In genomic region chr12:351197-351596, GRCh38 we compare ENCODE assay signal across 5 cellular contexts. TPM values are rescaled to one million over a fixed set of nuclear protein-coding genes. Genes with fewer than 3 reads are reported as not detected.
DNase-seq lines count a peak whose midpoint lies in the region; ATAC-seq, FAIRE-seq and TF ChIP-seq lines count a peak whose summit lies in the region.
"Not testable (repeated sequence)": the region's sequence is repeated elsewhere in the genome, so short reads cannot be mapped to it uniquely, and the experiment has no call there.

No MANE protein-coding gene starts in this region.

- not testable (repeated sequence) for H4K20me1 ChIP-seq in K562 (replicated peaks; ENCODE audit: control insufficient read depth, insufficient read depth, low read length)

- not testable (repeated sequence) for TF ChIP-seq CTCF in A549 (IDR thresholded peaks at IDR 0.05); HEK293 (tag by site-specific recombination; IDR thresholded peaks at IDR 0.05); K562 (IDR thresholded peaks at IDR 0.05 in 2 of 3, conservative IDR thresholded peaks at IDR 0.05 in 1 of 3; ENCODE audit: insufficient read depth in 2 of 3, low read depth in 1 of 3, low read length in 3 of 3); endothelial cell (IDR thresholded peaks at IDR 0.05; ENCODE audit: unreplicated experiment)

- BruUV-seq in K562 (replicated peaks; lab: Mats Ljungman, UMichigan), result not testable (repeated sequence)

- H3K9ac ChIP-seq in K562 (ENCODE audit: insufficient read depth in 1 of 2, low read depth in 2 of 2, low read length in 2 of 2), result not testable (repeated sequence)

- H3K27me3 Mint-ChIP-seq in endothelial cell (ENCODE audit: unreplicated experiment), result not testable (repeated sequence)

- not testable (repeated sequence) for H3K79me2 ChIP-seq in K562 (ENCODE audit: control insufficient read depth, insufficient read depth, low read length)

- peaks cover 61 to 66% of the 10 kb centered on the region in 2 experiments for H3K36me3 ChIP-seq in HEK293 (ENCODE audit: control insufficient read depth in 2 of 2, insufficient read depth in 1 of 2, low read length in 2 of 2)
- H3K36me3 ChIP-seq in K562 (ENCODE audit: control insufficient read depth, insufficient read depth, low read length), result peaks cover 37% of the 10 kb centered on the region; the same call in 2 of the 3 replicates

- WGBS in A549 (ENCODE audit: missing lambda C conversion rate), result 95% methylated on average over 4 of the region's 4 CpGs
- 96% methylated on average over 4 of the region's 4 CpGs for WGBS in K562 (ENCODE audit: insufficient coverage, low coverage, missing lambda C conversion rate)

- H3K4me3 Mint-ChIP-seq in endothelial cell (ENCODE audit: unreplicated experiment), result not testable (repeated sequence)

- not testable (repeated sequence) for H3K27me3 ChIP-seq in K562 (ENCODE audit: control insufficient read depth in 2 of 2, insufficient read depth in 2 of 2, low read length in 2 of 2)

- CTCF ChIA-PET in A549 (lab: Yijun Ruan, JAX); K562 (lab: Yijun Ruan, JAX; ENCODE audit: low intra/inter-chr PET ratio): not testable (repeated sequence)
- CTCF ChIA-PET in HEK293 (lab: Yijun Ruan, JAX), result interaction anchor here (0.5 to 0.7 kb wide), 2 partner anchors 8 to 1145 kb away, joined by 3 to 4 read pairs; no protein-coding TSS in a partner anchor

- in situ Hi-C loops in K562 (cut with MboI), result not testable (repeated sequence)

- not testable (repeated sequence) for TF ChIP-seq EP300 in A549 (IDR thresholded peaks at IDR 0.05); K562 (IDR thresholded peaks at IDR 0.05; ENCODE audit: low read length)

- POLR2A ChIA-PET in A549 (lab: Yijun Ruan, JAX), result not testable (repeated sequence)
- POLR2A ChIA-PET in HEK293 (lab: Yijun Ruan, JAX), result interaction anchor here (0.7 kb wide), 2 partner anchors 8 to 137 kb away, joined by 5 to 8 read pairs; partner anchors contain the start of gene SLC6A12
- POLR2A ChIA-PET in K562 (lab: Yijun Ruan, JAX), result interaction anchor here (0.6 kb wide), 1 partner anchor 35 kb away, joined by 4 read pairs; no protein-coding TSS in a partner anchor

- TF ChIP-seq RAD21 in A549 (conservative IDR thresholded peaks at IDR 0.05 in 1 of 2, IDR thresholded peaks at IDR 0.05 in 1 of 2); K562 (CRISPR knock-in tag; conservative IDR thresholded peaks at IDR 0.05 in 1 of 2, IDR thresholded peaks at IDR 0.05 in 1 of 2): not testable (repeated sequence)

- DNase-seq in A549 (ENCODE audit: low read depth in 1 of 2, low spot score in 1 of 2); K562 (ENCODE audit: extremely low read depth in 1 of 4, low spot score in 3 of 4); endothelial cell (ENCODE audit: low spot score): not testable (repeated sequence)

- peak overlapping the region; percentile 65 for H3K27ac Mint-ChIP-seq in endothelial cell (ENCODE audit: unreplicated experiment)

- not testable (repeated sequence) for H3K4me1 Mint-ChIP-seq in endothelial cell (ENCODE audit: unreplicated experiment)

- intact Hi-C loops in K562 (cut with micrococcal nuclease), result not testable (repeated sequence)

- not testable (repeated sequence) for H2AFZ ChIP-seq in K562 (ENCODE audit: low read depth, low read length)

- not testable (repeated sequence) for H3K4me3 ChIP-seq in A549; HEK293 (ENCODE audit: low read depth, low read length); K562

- not testable (repeated sequence) for FAIRE-seq in A549 (lab: Jason Lieb, UNC); K562 (lab: Jason Lieb, UNC)

- H3K4me1 ChIP-seq in A549; HEK293 (ENCODE audit: control insufficient read depth, insufficient read depth, low read length); K562 (replicated peaks in 1 of 2; ENCODE audit: control insufficient read depth in 2 of 2, insufficient read depth in 2 of 2, low read length in 2 of 2): not testable (repeated sequence)

- not testable (repeated sequence) for H3K9me1 ChIP-seq in K562 (ENCODE audit: control insufficient read depth, insufficient read depth, low read length)

- not testable (repeated sequence) for TF ChIP-seq POLR2A in A549 (IDR thresholded peaks at IDR 0.05; ENCODE audit: low read length); K562 (conservative IDR thresholded peaks at IDR 0.05)

- not testable (repeated sequence) for H3K4me2 ChIP-seq in A549; K562 (ENCODE audit: insufficient read depth, low read length)

- H3K27ac ChIP-seq in A549; HEK293 (ENCODE audit: extremely low read depth, low read depth, low read length); K562 (ENCODE audit: extremely low read depth, low read depth, low read length): not testable (repeated sequence)

- not testable (repeated sequence) for H3K9me3 ChIP-seq in A549; HEK293 (ENCODE audit: control insufficient read depth, insufficient read depth, low read depth, low read length); K562 (replicated peaks; ENCODE audit: control insufficient read depth, insufficient read depth, low read depth, low read length)

- not testable (repeated sequence) for ATAC-seq in A549, SK-N-SH treated with all-trans-retinoic acid at 6 μM for 48 hours, K562

- H3K9me3 Mint-ChIP-seq in endothelial cell (ENCODE audit: unreplicated experiment), result not testable (repeated sequence)

- peaks cover 42% of the 10 kb centered on the region for H3K36me3 Mint-ChIP-seq in endothelial cell (ENCODE audit: low read depth, unreplicated experiment)

TF ChIP-seq in SK-N-SH treated with all-trans-retinoic acid at 6 μM for 48 hours, 23 proteins besides CTCF, POLR2A, EP300 and RAD21:
- 0 out of 2 replicates have a peak, but pooled peaks have one; percentile 37 for TF ChIP-seq ZNF8 (CRISPR knock-in tag; IDR thresholded peaks at IDR 0.05)

TF ChIP-seq in K562, 482 proteins besides CTCF, POLR2A, EP300 and RAD21:
- peak; percentile 48 for TF ChIP-seq ZNF146 (CRISPR knock-in tag; IDR thresholded peaks at IDR 0.05; ENCODE audit: unreplicated experiment)

RNA-seq across cellular contexts. Expression of gene KDM5A, which starts 37.9 kb away (rescaled TPM):
- polyA plus RNA-seq in A549 (2011; rRNA removed) (42.6 and 45.0 TPM in 2 replicates), A549 (2017; fragmentation: RNase III; extraction: RNeasy Plus Mini Kit Qiagen cat#74134 plus additional on column Dnase treatment) (17.5 to 22.5 TPM (median 18.8 TPM) in 3 replicates), K562 (2011; rRNA removed) (12.1 and 13.1 TPM in 2 replicates), K562 (2014; fragmentation: Illumina TruSeq; extraction: Trizol) (10.8 and 11.2 TPM in 2 replicates), K562 (2014; fragmentation: Nextera tagmentation; extraction: Ambion mirVana) (1 to 10 TPM; 5.5 to 6.0 TPM), K562 (2014; rRNA removed) (4.7 and 7.2 TPM in 2 replicates)
- 6.4 and 9.4 TPM in 2 replicates for polyA plus RNA-seq in A549 (2012; cell fraction: cytosol; rRNA removed)
- polyA plus RNA-seq in A549 (2012; cell fraction: nucleus; rRNA removed), result 8.3 and 11.8 TPM in 2 replicates
- 135 and 136 TPM in 2 replicates for polyA minus RNA-seq in A549 (2011; rRNA and poly(A)+ RNA removed)
- total RNA-seq in K562 (2011; cell fraction: chromatin; rRNA removed; ENCODE audit: low replicate concordance), result 51.3 and 94.3 TPM in 2 replicates
- 27.3 and 35.1 TPM in 2 replicates for total RNA-seq in K562 (2011; cell fraction: nucleolus; rRNA removed)
- total RNA-seq in K562 (2011; cell fraction: nucleoplasm; rRNA removed), result 41.6 and 54.0 TPM in 2 replicates
- total RNA-seq in K562 (2014; rRNA removed) (12.5 and 18.2 TPM in 2 replicates), K562 (2014; rRNA removed; fragmentation: Illumina TruSeq; extraction: Trizol) (21.3 and 24.5 TPM in 2 replicates), K562 (2015; rRNA removed; fragmentation: Illumina TruSeq; extraction: Trizol) (19.6 and 22.7 TPM in 2 replicates), K562 (2021) (30.5 and 35.1 TPM in 2 replicates), endothelial cell (ENCODE audit: unreplicated experiment) (86.3 TPM)
- 8.8 and 9.6 TPM in 2 replicates for polyA plus RNA-seq in K562 (2011; cell fraction: cytosol; rRNA removed)
- polyA plus RNA-seq in K562 (2011; cell fraction: nucleus; rRNA removed), result 18.2 and 19.0 TPM in 2 replicates
- polyA plus RNA-seq in K562 (2012), result 10.6 and 13.8 TPM in 2 replicates
- 90.1 and 92.6 TPM in 2 replicates for polyA minus RNA-seq in K562 (2011; rRNA and poly(A)+ RNA removed)
- 26.8 and 38.8 TPM in 2 replicates for polyA minus RNA-seq in K562 (2011; cell fraction: cytosol; rRNA and poly(A)+ RNA removed)
- polyA minus RNA-seq in K562 (2011; cell fraction: nucleus; rRNA and poly(A)+ RNA removed), result 34.2 and 58.9 TPM in 2 replicates

RNA-seq across cellular contexts. Expression of gene CCDC77, which starts 50.2 kb away (rescaled TPM):
- 15.6 and 23.1 TPM in 2 replicates for polyA plus RNA-seq in A549 (2011; rRNA removed)
- polyA plus RNA-seq in A549 (2012; cell fraction: cytosol; rRNA removed), result 6.0 and 7.1 TPM in 2 replicates
- 5.5 and 11.8 TPM in 2 replicates for polyA plus RNA-seq in A549 (2012; cell fraction: nucleus; rRNA removed)
- 15.4 to 16.4 TPM (median 16.3 TPM) in 3 replicates for polyA plus RNA-seq in A549 (2017; fragmentation: RNase III; extraction: RNeasy Plus Mini Kit Qiagen cat#74134 plus additional on column Dnase treatment)
- polyA minus RNA-seq in A549 (2011; rRNA and poly(A)+ RNA removed), result 8.7 and 12.7 TPM in 2 replicates
- total RNA-seq in K562 (2011; cell fraction: chromatin; rRNA removed; ENCODE audit: low replicate concordance), result 31.2 and 51.0 TPM in 2 replicates
- 13.5 and 18.4 TPM in 2 replicates for total RNA-seq in K562 (2011; cell fraction: nucleolus; rRNA removed)
- 18.8 and 20.5 TPM in 2 replicates for total RNA-seq in K562 (2011; cell fraction: nucleoplasm; rRNA removed)
- total RNA-seq in K562 (2014; rRNA removed), result 15.8 and 21.6 TPM in 2 replicates
- total RNA-seq in K562 (2014; rRNA removed; fragmentation: Illumina TruSeq; extraction: Trizol), result 26.5 and 27.8 TPM in 2 replicates
- 21.0 and 22.2 TPM in 2 replicates for total RNA-seq in K562 (2015; rRNA removed; fragmentation: Illumina TruSeq; extraction: Trizol)
- 10.5 and 11.9 TPM in 2 replicates for total RNA-seq in K562 (2021)
- 16.1 and 16.3 TPM in 2 replicates for polyA plus RNA-seq in K562 (2011; rRNA removed)
- polyA plus RNA-seq in K562 (2011; cell fraction: cytosol; rRNA removed), result 3.0 and 5.9 TPM in 2 replicates
- polyA plus RNA-seq in K562 (2011; cell fraction: nucleus; rRNA removed), result 11.5 and 14.2 TPM in 2 replicates
- 9.5 and 10.3 TPM in 2 replicates for polyA plus RNA-seq in K562 (2012)
- 21.2 and 21.8 TPM in 2 replicates for polyA plus RNA-seq in K562 (2014; fragmentation: Illumina TruSeq; extraction: Trizol)
- 10 to 100 TPM; 11.8 to 17.8 TPM for polyA plus RNA-seq in K562 (2014; fragmentation: Nextera tagmentation; extraction: Ambion mirVana)
- 14.8 and 26.4 TPM in 2 replicates for polyA plus RNA-seq in K562 (2014; rRNA removed)
- 16.5 and 25.1 TPM in 2 replicates for polyA minus RNA-seq in K562 (2011; rRNA and poly(A)+ RNA removed)
- 5.0 and 10.1 TPM in 2 replicates for polyA minus RNA-seq in K562 (2011; cell fraction: cytosol; rRNA and poly(A)+ RNA removed)
- 6.5 and 13.8 TPM in 2 replicates for polyA minus RNA-seq in K562 (2011; cell fraction: nucleus; rRNA and poly(A)+ RNA removed)
- total RNA-seq in endothelial cell (ENCODE audit: unreplicated experiment), result 13.3 TPM
